8 cellular contexts compared by ENCODE assay signal in genomic region chr15:64731012-64731806, GRCh38. TPM values are rescaled to one million over a fixed set of nuclear protein-coding genes. Genes with fewer than 3 reads are reported as not detected.
A peak's percentile ranks its signal among the peaks of the same experiment; 100 is the strongest.
DNase-seq lines count a peak whose midpoint lies in the region; ATAC-seq and TF ChIP-seq lines count a peak whose summit lies in the region.

No MANE protein-coding gene starts in this region.

- H3K27ac ChIP-seq in BLaER1 (no peak overlapping the region), left lung (no peak overlapping the region)

- H3K4me3 ChIP-seq in BLaER1 = no peak overlapping the region
- no peak overlapping the region for H3K4me3 ChIP-seq in HFF-Myc (replicated peaks; ENCODE audit: low read depth, low read length)
- H3K4me3 ChIP-seq in left lung = no peak overlapping the region

- no peaks in the 10 kb centered on the region for H4K20me1 ChIP-seq in BLaER1

- H3K4me1 ChIP-seq in BLaER1 (peaks cover 18% of the 10 kb centered on the region), left lung (no peaks in the 10 kb centered on the region)

- intact Hi-C loops in left lung (cut with DNase I) = loop anchor here in 1 of 2 donors (2.0 to 10.0 kb wide), 2 partner anchors 80 to 174 kb away; no protein-coding TSS in a partner anchor

- TF ChIP-seq CTCF in HFF-Myc (IDR thresholded peaks at IDR 0.05; ENCODE audit: low read depth, low read length, missing control alignments) = peak; percentile 80
- TF ChIP-seq CTCF in left lung (IDR thresholded peaks at IDR 0.05) = peak; percentile 88 to 96

- H3K4me2 ChIP-seq in BLaER1 = peak overlapping the region; percentile 17; the same call in 1 of the 2 replicates

- ATAC-seq in left lung (peak; percentile 93), HG03460 (IDR thresholded peaks at IDR 0.05; ENCODE audit: unreplicated experiment) (no peak)

- peak; percentile 24 for DNase-seq in HFF-Myc (ENCODE audit: extremely low read depth, low read depth)
- peak; percentile 55 for DNase-seq in NCI-H226
- DNase-seq in activated CD4-positive, alpha-beta T cell treated with anti-CD3 and anti-CD28 coated beads for 1 hour = peak; percentile 78
- peak; percentile 75 for DNase-seq in cerebellum (ENCODE audit: low spot score)
- DNase-seq in left lung = peak; percentile 80 to 93
- peak; percentile 82 to 89 for DNase-seq in stimulated activated CD4-positive, alpha-beta T cell treated with anti-CD3 and anti-CD28 coated beads, Interleukin-4, amount 100 ng/mL, for 48 hours (ENCODE audit: low read depth in 2 of 2)

- H3K36me3 ChIP-seq in BLaER1 (no peaks in the 10 kb centered on the region), left lung (no peaks in the 10 kb centered on the region)

- no peaks in the 10 kb centered on the region for H3K9me3 ChIP-seq in BLaER1
- no peaks in the 10 kb centered on the region for H3K9me3 ChIP-seq in left lung

- H3K9ac ChIP-seq in BLaER1 = no peak overlapping the region

- H3K27me3 ChIP-seq in BLaER1 (no peaks in the 10 kb centered on the region), left lung (no peaks in the 10 kb centered on the region)

RNA-seq across cellular contexts. Expression of gene RBPMS2, which starts 44.2 kb away (rescaled TPM):
- total RNA-seq in cerebellum (0.27 TPM), left lung (1 to 10 TPM; 3.7 to 4.7 TPM)

Comparison
In these comparisons a context has a peak if more than half of its experiments do, and no peak if none do; other contexts are left out.
1. DNase-seq: peak in every context shown above with its lines; median percentile 86 in left lung; 86 in stimulated activated CD4-positive, alpha-beta T cell treated with anti-CD3 and anti-CD28 coated beads, Interleukin-4, amount 100 ng/mL, for 48 hours; 78 in activated CD4-positive, alpha-beta T cell treated with anti-CD3 and anti-CD28 coated beads for 1 hour; 75 in cerebellum; 55 in NCI-H226; 24 in HFF-Myc.